ENCODE assay signal across 8 cellular contexts in genomic region chr11:3581389-3581725, GRCh38.
DNase-seq lines count a peak whose midpoint lies in the region; ATAC-seq and TF ChIP-seq lines count a peak whose summit lies in the region.
"Not testable (repeated sequence)": the region's sequence is repeated elsewhere in the genome, so short reads cannot be mapped to it uniquely, and the experiment has no call there.

No MANE protein-coding gene starts in this region.

- intact Hi-C loops in Panc1 (cut with micrococcal nuclease; ENCODE audit: unreplicated experiment) = not testable (repeated sequence)

- peaks cover 13% of the 10 kb centered on the region for H3K79me2 ChIP-seq in hepatocyte

- peak; percentile 84 for DNase-seq in H7
- not testable (repeated sequence) for DNase-seq in Panc1 (ENCODE audit: low read depth, low spot score); activated CD4-positive, alpha-beta memory T cell treated with anti-CD3 and anti-CD28 coated beads, Interleukin-2, amount 10 ng/mL, durations not matched to agents 7 days and 5 days; activated naive CD8-positive, alpha-beta T cell treated with anti-CD3 and anti-CD28 coated beads, Interleukin-2, amount 50 U/mL, for 24 hours; hepatocyte (ENCODE audit: low spot score); type B pancreatic cell (ENCODE audit: extremely low spot score, unreplicated experiment)

- TF ChIP-seq CTCF in Panc1 (IDR thresholded peaks at IDR 0.05) (peak; percentile 22), nephron (IDR thresholded peaks at IDR 0.05; ENCODE audit: unreplicated experiment in 3 of 3) (peak in 1 of 3 experiments; percentile 1)
- not testable (repeated sequence) for TF ChIP-seq CTCF in hepatocyte (IDR thresholded peaks at IDR 0.05; ENCODE audit: poor library complexity); type B pancreatic cell (conservative IDR thresholded peaks at IDR 0.05)

- in situ Hi-C loops in Panc1 (cut with HindIII; ENCODE audit: low pct_unique_long_range_greater_than_20kb, low sequenced_read_pairs) = not testable (repeated sequence)

- POLR2A ChIA-PET in Panc1 (lab: Charles Lee); activated CD4-positive, alpha-beta memory T cell treated with anti-CD3 and anti-CD28 coated beads, Interleukin-2, amount 10 ng/mL, durations not matched to agents 7 days and 5 days (lab: Charles Lee): not testable (repeated sequence)

- not testable (repeated sequence) for ATAC-seq in Panc1; activated naive CD8-positive, alpha-beta T cell treated with anti-CD3 and anti-CD28 coated beads, Interleukin-2, amount 50 U/mL, for 24 hours

- H3K9me3 ChIP-seq in BLaER1 treated with 17β-estradiol and CSF1 and Interleukin-3, amounts not matched to agents 10 nM and 100 nM (replicated peaks in 1 of 11); Panc1 (ENCODE audit: control insufficient read depth, insufficient read depth, low read depth, low read length); hepatocyte (ENCODE audit: low read depth): not testable (repeated sequence)

- H3K27me3 ChIP-seq in BLaER1 treated with 17β-estradiol and CSF1 and Interleukin-3, amounts not matched to agents 10 nM and 100 nM = peaks cover 5 to 17% (median 14%) of the 10 kb centered on the region in 11 experiments; a peak in 20 of 22 replicates
- not testable (repeated sequence) for H3K27me3 ChIP-seq in H7 (ENCODE audit: control insufficient read depth, insufficient read depth, low read length); Panc1 (ENCODE audit: control insufficient read depth, insufficient read depth, low read length); hepatocyte

- not testable (repeated sequence) for H3K27ac Mint-ChIP-seq in activated CD4-positive, alpha-beta memory T cell treated with anti-CD3 and anti-CD28 coated beads, Interleukin-2, amount 10 ng/mL, durations not matched to agents 7 days and 5 days; nephron; type B pancreatic cell
- peak overlapping the region; percentile 40 for H3K27ac Mint-ChIP-seq in activated naive CD8-positive, alpha-beta T cell treated with anti-CD3 and anti-CD28 coated beads, Interleukin-2, amount 50 U/mL, for 24 hours

- WGBS in hepatocyte (ENCODE audit: low lambda C conversion rate, missing lambda C conversion rate) = 54% methylated on average over 9 of the region's 10 CpGs

- H3K27ac ChIP-seq in BLaER1 treated with 17β-estradiol and CSF1 and Interleukin-3, amounts not matched to agents 10 nM and 100 nM; Panc1 (ENCODE audit: low read length); hepatocyte: not testable (repeated sequence)

- H3K4me2 ChIP-seq in BLaER1 treated with 17β-estradiol and CSF1 and Interleukin-3, amounts not matched to agents 10 nM and 100 nM = peak overlapping the region in 10 of 11 experiments; percentile 83 to 94 (median 86); a peak in 15 of 22 replicates
- H3K4me2 ChIP-seq in hepatocyte = peak overlapping the region; percentile 95

- H3K36me3 Mint-ChIP-seq in activated CD4-positive, alpha-beta memory T cell treated with anti-CD3 and anti-CD28 coated beads, Interleukin-2, amount 10 ng/mL, durations not matched to agents 7 days and 5 days (ENCODE audit: low read depth); activated naive CD8-positive, alpha-beta T cell treated with anti-CD3 and anti-CD28 coated beads, Interleukin-2, amount 50 U/mL, for 24 hours (ENCODE audit: low read depth); nephron (ENCODE audit: low read depth); type B pancreatic cell: not testable (repeated sequence)

- H2AFZ ChIP-seq in hepatocyte = not testable (repeated sequence)

- peaks cover 10% of the 10 kb centered on the region for H3K4me1 Mint-ChIP-seq in activated CD4-positive, alpha-beta memory T cell treated with anti-CD3 and anti-CD28 coated beads, Interleukin-2, amount 10 ng/mL, durations not matched to agents 7 days and 5 days
- H3K4me1 Mint-ChIP-seq in activated naive CD8-positive, alpha-beta T cell treated with anti-CD3 and anti-CD28 coated beads, Interleukin-2, amount 50 U/mL, for 24 hours; nephron; type B pancreatic cell (ENCODE audit: unreplicated experiment): not testable (repeated sequence)

- H3K9me3 Mint-ChIP-seq in activated CD4-positive, alpha-beta memory T cell treated with anti-CD3 and anti-CD28 coated beads, Interleukin-2, amount 10 ng/mL, durations not matched to agents 7 days and 5 days; activated naive CD8-positive, alpha-beta T cell treated with anti-CD3 and anti-CD28 coated beads, Interleukin-2, amount 50 U/mL, for 24 hours; nephron; type B pancreatic cell: not testable (repeated sequence)

- not testable (repeated sequence) for H4K20me1 ChIP-seq in BLaER1 treated with 17β-estradiol and CSF1 and Interleukin-3, amounts not matched to agents 10 nM and 100 nM; hepatocyte (ENCODE audit: insufficient read depth, poor library complexity, severe bottlenecking)

- H3K9me2 ChIP-seq in hepatocyte (replicated peaks; ENCODE audit: insufficient read depth) = not testable (repeated sequence)

- not testable (repeated sequence) for BruUV-seq in Panc1 (replicated peaks; lab: Mats Ljungman, UMichigan)

- peak overlapping the region; percentile 19 for H3K4me3 Mint-ChIP-seq in activated CD4-positive, alpha-beta memory T cell treated with anti-CD3 and anti-CD28 coated beads, Interleukin-2, amount 10 ng/mL, durations not matched to agents 7 days and 5 days
- peak overlapping the region; percentile 38 for H3K4me3 Mint-ChIP-seq in activated naive CD8-positive, alpha-beta T cell treated with anti-CD3 and anti-CD28 coated beads, Interleukin-2, amount 50 U/mL, for 24 hours
- H3K4me3 Mint-ChIP-seq in nephron (peak overlapping the region; percentile 64 to 66 (median 65)), type B pancreatic cell (peak overlapping the region; percentile 78)

- not testable (repeated sequence) for H3K36me3 ChIP-seq in BLaER1 treated with 17β-estradiol and CSF1 and Interleukin-3, amounts not matched to agents 10 nM and 100 nM; H7 (replicated peaks; ENCODE audit: control insufficient read depth, insufficient read depth, low read length); Panc1 (ENCODE audit: control insufficient read depth, insufficient read depth, low read length); hepatocyte (replicated peaks; ENCODE audit: insufficient read depth, low read depth)

- H3K27me3 Mint-ChIP-seq in activated CD4-positive, alpha-beta memory T cell treated with anti-CD3 and anti-CD28 coated beads, Interleukin-2, amount 10 ng/mL, durations not matched to agents 7 days and 5 days = peaks cover 38% of the 10 kb centered on the region
- H3K27me3 Mint-ChIP-seq in activated naive CD8-positive, alpha-beta T cell treated with anti-CD3 and anti-CD28 coated beads, Interleukin-2, amount 50 U/mL, for 24 hours = peaks cover 42% of the 10 kb centered on the region
- H3K27me3 Mint-ChIP-seq in nephron (ENCODE audit: low read depth) (peaks cover 79% of the 10 kb centered on the region), type B pancreatic cell (peaks cover 61% of the 10 kb centered on the region)

- H3K4me3 ChIP-seq in BLaER1 treated with 17β-estradiol and CSF1 and Interleukin-3, amounts not matched to agents 10 nM and 100 nM = peak overlapping the region in 3 of 10 experiments; percentile 56 to 66 (median 61); a peak in 7 of 20 replicates
- H3K4me3 ChIP-seq in H7 (ENCODE audit: insufficient read depth, low read depth, low read length); Panc1 (ENCODE audit: low read depth in 2 of 2, low read length in 2 of 2); hepatocyte: not testable (repeated sequence)

- CTCF ChIA-PET in Panc1 (lab: Charles Lee) = interaction anchor here (0.7 kb wide), 1 partner anchor 27 kb away, joined by 3 read pairs; no protein-coding TSS in a partner anchor
- CTCF ChIA-PET in activated CD4-positive, alpha-beta memory T cell treated with anti-CD3 and anti-CD28 coated beads, Interleukin-2, amount 10 ng/mL, durations not matched to agents 7 days and 5 days (lab: Charles Lee) = interaction anchor here (0.8 to 1.2 kb wide), 2 partner anchors 91 to 92 kb away, joined by 3 to 4 read pairs; no protein-coding TSS in a partner anchor

- not testable (repeated sequence) for H3K4me1 ChIP-seq in BLaER1 treated with 17β-estradiol and CSF1 and Interleukin-3, amounts not matched to agents 10 nM and 100 nM; Panc1 (ENCODE audit: control insufficient read depth, insufficient read depth, low read length); hepatocyte (ENCODE audit: insufficient read depth)

- H3K9ac ChIP-seq in BLaER1 treated with 17β-estradiol and CSF1 and Interleukin-3, amounts not matched to agents 10 nM and 100 nM = not testable (repeated sequence)

Comparison
In these comparisons a context has a peak if more than half of its experiments do, and no peak if none do; other contexts are left out.
1. H3K4me3 Mint-ChIP-seq: peak in every context shown above with its lines; median percentile 78 in type B pancreatic cell; 65 in nephron; 38 in activated naive CD8-positive, alpha-beta T cell treated with anti-CD3 and anti-CD28 coated beads, Interleukin-2, amount 50 U/mL, for 24 hours; 19 in activated CD4-positive, alpha-beta memory T cell treated with anti-CD3 and anti-CD28 coated beads, Interleukin-2, amount 10 ng/mL, durations not matched to agents 7 days and 5 days.